Comparison of ENCODE assay signal across 42 cellular contexts in the genomic region with DNA sequence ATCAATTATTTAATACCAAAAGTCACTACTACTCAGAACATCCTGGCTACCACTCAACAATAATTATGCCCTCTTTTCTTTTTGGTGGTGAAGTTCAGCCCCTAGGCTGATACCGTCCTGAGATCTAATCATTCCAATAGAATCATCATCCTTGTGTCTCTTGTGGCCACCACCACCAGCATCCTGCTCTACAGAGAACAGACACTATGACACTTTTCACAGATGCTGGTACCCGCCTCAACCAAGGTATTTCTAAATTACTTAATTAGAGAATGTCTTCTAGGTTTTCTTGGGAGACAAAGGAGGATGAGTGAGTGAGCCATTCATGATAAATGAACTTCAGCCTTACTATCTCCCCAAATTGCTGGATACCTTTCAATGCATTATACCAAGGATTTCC. TPM values are rescaled to one million over a fixed set of nuclear protein-coding genes. Genes with fewer than 3 reads are reported as not detected.
"Had no signal": no experiment of that assay in that cellular context is flagged by ENCODE, and none has a peak within 500 bp of the region (broad histone marks: within the 10 kb centered on the region; RNA-seq: fewer than 3 reads in every experiment).

No MANE protein-coding gene starts in this region.

- H3K9me3 Mint-ChIP-seq: activated naive CD4-positive, alpha-beta T cell treated with anti-CD3 and anti-CD28 coated beads, Interleukin-2, amount 50 U/mL, for 24 hours; activated naive CD8-positive, alpha-beta T cell treated with anti-CD3 and anti-CD28 coated beads for 36 hours; activated T-cell treated with anti-CD3 and anti-CD28 coated beads, Interleukin-2, amount 50 U/mL, for 24 hours; activated T-cell treated with anti-CD3 and anti-CD28 coated beads, Interleukin-2, amount 50 U/mL, for 4 hours; activated T-cell treated with anti-CD3 and anti-CD28 coated beads, Interleukin-2, amount 50 U/mL, for 72 hours; activated T-helper 1 cell treated with anti-CD3 and anti-CD28 coated beads, Interleukin-12 subunit alpha, Interleukin-12 subunit beta, Interleukin-2, Interleukin-4 antibody, amounts not matched to agents 30 ng/mL and 10 ng/mL and 1 ng/mL, durations not matched to agents 14 hours and 24 hours and 36 hours; activated T-helper 17 cell treated with anti-CD3 and anti-CD28 coated beads, Interleukin-2, amount 50 U/mL, for 72 hours had no signal

- H3K4me1 ChIP-seq: ascending aorta, body of pancreas, breast epithelium had no signal

- H3K4me3 ChIP-seq: adrenal gland, ascending aorta, body of pancreas, breast epithelium, cardiac muscle cell had no signal

- DNase-seq: activated effector memory CD4-positive, alpha-beta T cell treated with anti-CD3 and anti-CD28 coated beads, Interleukin-2, amount 50 U/mL, for 16 hours; activated effector memory CD4-positive, alpha-beta T cell treated with Interleukin-2 at 50 U/mL for 16 hours; activated gamma-delta T cell; activated gamma-delta T cell treated with Interleukin-2 at 50 U/mL for 16 hours; activated naive CD4-positive, alpha-beta T cell; activated naive CD4-positive, alpha-beta T cell treated with anti-CD3 and anti-CD28 coated beads, Interleukin-2, amount 10 ng/mL, durations not matched to agents 7 days and 5 days; activated naive CD4-positive, alpha-beta T cell treated with anti-CD3 and anti-CD28 coated beads, Interleukin-2, amount 50 U/mL, for 16 hours; activated naive CD4-positive, alpha-beta T cell treated with Interleukin-2 at 50 U/mL for 16 hours; activated naive CD8-positive, alpha-beta T cell treated with anti-CD3 and anti-CD28 coated beads for 36 hours; activated naive CD8-positive, alpha-beta T cell treated with anti-CD3 and anti-CD28 coated beads, Interleukin-2, amount 10 ng/mL, durations not matched to agents 7 days and 5 days; activated naive CD8-positive, alpha-beta T cell treated with anti-CD3 and anti-CD28 coated beads, Interleukin-2, amount 50 U/mL, for 24 hours; activated T-cell treated with anti-CD3 and anti-CD28 coated beads for 4 hours; activated T-cell treated with anti-CD3 and anti-CD28 coated beads, Interleukin-2, amount 50 U/mL, for 1 hour; activated T-cell treated with anti-CD3 and anti-CD28 coated beads, Interleukin-2, amount 50 U/mL, for 24 hours; activated T-cell treated with anti-CD3 and anti-CD28 coated beads, Interleukin-2, amount 50 U/mL, for 4 hours; activated T-cell treated with anti-CD3 and anti-CD28 coated beads, Interleukin-2, amount 50 U/mL, for 48 hours; activated T-cell treated with anti-CD3 and anti-CD28 coated beads, Interleukin-2, amount 50 U/mL, for 72 hours; adrenal gland; amniotic stem cell; amygdala; anterior cingulate cortex; aorta; body of pancreas; brain microvascular endothelial cell; caudate nucleus; central memory CD4-positive, alpha-beta T cell; cerebellar nuclear complex had no signal

- H3K27ac Mint-ChIP-seq: activated naive CD4-positive, alpha-beta T cell treated with anti-CD3 and anti-CD28 coated beads, Interleukin-2, amount 10 ng/mL, durations not matched to agents 7 days and 5 days; activated naive CD4-positive, alpha-beta T cell treated with anti-CD3 and anti-CD28 coated beads, Interleukin-2, amount 50 U/mL, for 24 hours; activated naive CD4-positive, alpha-beta T cell treated with anti-CD3 and anti-CD28 coated beads, Interleukin-2, amount 50 U/mL, for 72 hours; activated naive CD8-positive, alpha-beta T cell; activated naive CD8-positive, alpha-beta T cell treated with anti-CD3 and anti-CD28 coated beads for 36 hours; activated naive CD8-positive, alpha-beta T cell treated with anti-CD3 and anti-CD28 coated beads, Interleukin-2, amount 10 ng/mL, durations not matched to agents 7 days and 5 days; activated naive CD8-positive, alpha-beta T cell treated with anti-CD3 and anti-CD28 coated beads, Interleukin-2, amount 50 U/mL, for 24 hours; activated T-cell treated with anti-CD3 and anti-CD28 coated beads, Interleukin-2, amount 50 U/mL, for 24 hours; activated T-cell treated with anti-CD3 and anti-CD28 coated beads, Interleukin-2, amount 50 U/mL, for 72 hours; activated T-helper 1 cell treated with anti-CD3 and anti-CD28 coated beads, Interleukin-12 subunit alpha, Interleukin-12 subunit beta, Interleukin-2, Interleukin-4 antibody, amounts not matched to agents 30 ng/mL and 10 ng/mL and 1 ng/mL, durations not matched to agents 14 hours and 24 hours and 36 hours; activated T-helper 17 cell treated with anti-CD3 and anti-CD28 coated beads, Interleukin-2, amount 50 U/mL, for 72 hours; activated T-helper 2 cell treated with anti-CD3 and anti-CD28 coated beads, Interferon-gamma antibody, Interleukin-2, Interleukin-4, amounts not matched to agents 10 μg/mL and 5 μg/mL and 100 μg/mL, durations not matched to agents 14 hours and 24 hours and 36 hours; brain had no signal

- H3K36me3 ChIP-seq: adrenal gland, ascending aorta, brain microvascular endothelial cell, breast epithelium, cardiac muscle cell had no signal

- H3K27me3 Mint-ChIP-seq: activated naive CD4-positive, alpha-beta T cell treated with anti-CD3 and anti-CD28 coated beads, Interleukin-2, amount 10 ng/mL, durations not matched to agents 7 days and 5 days; activated naive CD4-positive, alpha-beta T cell treated with anti-CD3 and anti-CD28 coated beads, Interleukin-2, amount 50 U/mL, for 24 hours; activated naive CD8-positive, alpha-beta T cell; activated naive CD8-positive, alpha-beta T cell treated with anti-CD3 and anti-CD28 coated beads for 36 hours; activated naive CD8-positive, alpha-beta T cell treated with anti-CD3 and anti-CD28 coated beads, Interleukin-2, amount 10 ng/mL, durations not matched to agents 7 days and 5 days; activated naive CD8-positive, alpha-beta T cell treated with anti-CD3 and anti-CD28 coated beads, Interleukin-2, amount 50 U/mL, for 24 hours; activated T-cell treated with anti-CD3 and anti-CD28 coated beads, Interleukin-2, amount 50 U/mL, for 24 hours; activated T-helper 17 cell treated with anti-CD3 and anti-CD28 coated beads, Interleukin-2, amount 50 U/mL, for 72 hours; central memory CD8-positive, alpha-beta T cell had no signal

- H3K4me1 Mint-ChIP-seq: activated naive CD4-positive, alpha-beta T cell treated with anti-CD3 and anti-CD28 coated beads, Interleukin-2, amount 10 ng/mL, durations not matched to agents 7 days and 5 days; activated naive CD4-positive, alpha-beta T cell treated with anti-CD3 and anti-CD28 coated beads, Interleukin-2, amount 50 U/mL, for 24 hours; activated naive CD8-positive, alpha-beta T cell treated with anti-CD3 and anti-CD28 coated beads for 36 hours; activated naive CD8-positive, alpha-beta T cell treated with anti-CD3 and anti-CD28 coated beads, Interleukin-2, amount 10 ng/mL, durations not matched to agents 7 days and 5 days; activated naive CD8-positive, alpha-beta T cell treated with anti-CD3 and anti-CD28 coated beads, Interleukin-2, amount 50 U/mL, for 24 hours; activated T-helper 17 cell treated with anti-CD3 and anti-CD28 coated beads, Interleukin-2, amount 50 U/mL, for 72 hours; brain; central memory CD8-positive, alpha-beta T cell had no signal

- FAIRE-seq: astrocyte, bronchial epithelial cell had no signal

- H3K4me3 Mint-ChIP-seq: activated naive CD4-positive, alpha-beta T cell treated with anti-CD3 and anti-CD28 coated beads, Interleukin-2, amount 10 ng/mL, durations not matched to agents 7 days and 5 days; activated naive CD4-positive, alpha-beta T cell treated with anti-CD3 and anti-CD28 coated beads, Interleukin-2, amount 50 U/mL, for 24 hours; activated naive CD8-positive, alpha-beta T cell; activated naive CD8-positive, alpha-beta T cell treated with anti-CD3 and anti-CD28 coated beads for 36 hours; activated naive CD8-positive, alpha-beta T cell treated with anti-CD3 and anti-CD28 coated beads, Interleukin-2, amount 10 ng/mL, durations not matched to agents 7 days and 5 days; activated naive CD8-positive, alpha-beta T cell treated with anti-CD3 and anti-CD28 coated beads, Interleukin-2, amount 50 U/mL, for 24 hours; activated T-cell treated with anti-CD3 and anti-CD28 coated beads, Interleukin-2, amount 50 U/mL, for 24 hours; activated T-cell treated with anti-CD3 and anti-CD28 coated beads, Interleukin-2, amount 50 U/mL, for 4 hours; activated T-cell treated with anti-CD3 and anti-CD28 coated beads, Interleukin-2, amount 50 U/mL, for 72 hours; activated T-helper 1 cell treated with anti-CD3 and anti-CD28 coated beads, Interleukin-12 subunit alpha, Interleukin-12 subunit beta, Interleukin-2, Interleukin-4 antibody, amounts not matched to agents 30 ng/mL and 10 ng/mL and 1 ng/mL, durations not matched to agents 14 hours and 24 hours and 36 hours; activated T-helper 17 cell treated with anti-CD3 and anti-CD28 coated beads, Interleukin-2, amount 50 U/mL, for 72 hours; brain; central memory CD8-positive, alpha-beta T cell had no signal

- H3K27me3 ChIP-seq: adrenal gland, ascending aorta, body of pancreas, brain microvascular endothelial cell, breast epithelium, cardiac muscle cell had no signal

- H3K27ac ChIP-seq: adrenal gland, ascending aorta, body of pancreas, brain microvascular endothelial cell, breast epithelium, cardiac muscle cell had no signal

- H3K9me3 ChIP-seq: adrenal gland, ascending aorta, body of pancreas, breast epithelium had no signal

- H3K36me3 Mint-ChIP-seq: activated naive CD4-positive, alpha-beta T cell treated with anti-CD3 and anti-CD28 coated beads, Interleukin-2, amount 10 ng/mL, durations not matched to agents 7 days and 5 days; activated naive CD4-positive, alpha-beta T cell treated with anti-CD3 and anti-CD28 coated beads, Interleukin-2, amount 50 U/mL, for 24 hours; activated naive CD4-positive, alpha-beta T cell treated with anti-CD3 and anti-CD28 coated beads, Interleukin-2, amount 50 U/mL, for 72 hours; activated naive CD8-positive, alpha-beta T cell; activated naive CD8-positive, alpha-beta T cell treated with anti-CD3 and anti-CD28 coated beads for 36 hours; activated naive CD8-positive, alpha-beta T cell treated with anti-CD3 and anti-CD28 coated beads, Interleukin-2, amount 10 ng/mL, durations not matched to agents 7 days and 5 days; brain had no signal

RNA-seq across cellular contexts. Expression of a gene that starts 60.0 kb away (rescaled TPM):
- total RNA-seq: activated naive CD4-positive, alpha-beta T cell treated with anti-CD3 and anti-CD28 coated beads, Interleukin-2, amount 50 U/mL, for 72 hours; activated naive CD8-positive, alpha-beta T cell treated with anti-CD3 and anti-CD28 coated beads for 36 hours; activated T-cell treated with anti-CD3 and anti-CD28 coated beads, Interleukin-2, amount 50 U/mL, for 4 hours; activated T-cell treated with anti-CD3 and anti-CD28 coated beads, Interleukin-2, amount 50 U/mL, for 72 hours; activated T-helper 1 cell treated with anti-CD3 and anti-CD28 coated beads, Interleukin-12 subunit alpha, Interleukin-12 subunit beta, Interleukin-2, Interleukin-4 antibody, amounts not matched to agents 30 ng/mL and 10 ng/mL and 1 ng/mL, durations not matched to agents 14 hours and 24 hours and 36 hours; activated T-helper 2 cell treated with anti-CD3 and anti-CD28 coated beads, Interferon-gamma antibody, Interleukin-2, Interleukin-4, amounts not matched to agents 10 μg/mL and 5 μg/mL and 100 μg/mL, durations not matched to agents 14 hours and 24 hours and 36 hours; adrenal gland; ascending aorta; astrocyte; bronchial epithelial cell; cardiac muscle cell; cardiac septum had no signal
- polyA plus RNA-seq: adipose tissue, adrenal gland, aorta, cardiac muscle cell had no signal
